ENCODE assay signal across 27 cellular contexts in genomic region chr3:16354291-16354690, GRCh38.
DNase-seq lines count a peak whose midpoint lies in the region; ATAC-seq and TF ChIP-seq lines count a peak whose summit lies in the region.
"Had no signal": no experiment of that assay in that cellular context is flagged by ENCODE, and none has a peak within 500 bp of the region (broad histone marks: within the 10 kb centered on the region; RNA-seq: fewer than 3 reads in every experiment).

No MANE protein-coding gene starts in this region.

- no peak for DNase-seq in activated CD4-positive, alpha-beta T cell treated with anti-CD3 and anti-CD28 coated beads for 36 hours
- DNase-seq in activated CD4-positive, alpha-beta T cell treated with anti-CD3 and anti-CD28 coated beads for 1 hour: no peak
- DNase-seq in CD4-positive, alpha-beta memory T cell: no peak
- no peak for DNase-seq in activated CD8-positive, alpha-beta T cell treated with anti-CD3 and anti-CD28 coated beads, Interleukin-2, amount 10 ng/mL, durations not matched to agents 7 days and 5 days
- DNase-seq in naive thymus-derived CD8-positive, alpha-beta T cell: no peak
- DNase-seq in GM13976 (ENCODE audit: low spot score) (no peak), HuH-7 (ENCODE audit: low spot score) (no peak), NCI-H1694 treated with DMSO at 0.1 percent for 48 hours (lab: John Stamatoyannopoulos, UW) (no peak)
- DNase-seq: cerebellar nuclear complex; foreskin melanocyte; GM23248; heart right ventricle; kidney; left ventricle myocardium superior; mesendoderm; right lobe of liver; SHP77; spleen; stimulated activated CD4-positive, alpha-beta T cell treated with anti-CD3 and anti-CD28 coated beads, Interleukin-2, amount 100 ng/mL, for 48 hours; substantia nigra had no signal

- POLR2A ChIA-PET in activated CD4-positive, alpha-beta T cell treated with anti-CD3 and anti-CD28 coated beads for 36 hours (lab: Charles Lee): no interaction called here
- POLR2A ChIA-PET in CD4-positive, alpha-beta memory T cell (lab: Charles Lee; ENCODE audit: partially characterized antibody): interaction anchor here (1.5 kb wide), 2 partner anchors 14 to 68 kb away, joined by 3 to 4 read pairs; no protein-coding TSS in a partner anchor
- POLR2A ChIA-PET in activated CD8-positive, alpha-beta T cell treated with anti-CD3 and anti-CD28 coated beads, Interleukin-2, amount 10 ng/mL, durations not matched to agents 7 days and 5 days (lab: Charles Lee): no interaction called here
- POLR2A ChIA-PET in naive thymus-derived CD8-positive, alpha-beta T cell (lab: Charles Lee): interaction anchor here (1.8 kb wide), 1 partner anchor 10 kb away, joined by 6 read pairs; no protein-coding TSS in a partner anchor

- no peaks in the 10 kb centered on the region for H3K27me3 Mint-ChIP-seq in activated CD4-positive, alpha-beta T cell treated with anti-CD3 and anti-CD28 coated beads for 36 hours
- no peaks in the 10 kb centered on the region for H3K27me3 Mint-ChIP-seq in CD4-positive, alpha-beta memory T cell
- H3K27me3 Mint-ChIP-seq in activated CD8-positive, alpha-beta T cell treated with anti-CD3 and anti-CD28 coated beads, Interleukin-2, amount 10 ng/mL, durations not matched to agents 7 days and 5 days (ENCODE audit: low read depth): no peaks in the 10 kb centered on the region
- H3K27me3 Mint-ChIP-seq in naive thymus-derived CD8-positive, alpha-beta T cell: no peaks in the 10 kb centered on the region
- H3K27me3 Mint-ChIP-seq: IgD-negative memory B cell, type B pancreatic cell had no signal

- in situ Hi-C loops in GM13976 (cut with MboI; ENCODE audit: low sequenced_read_pairs, unreplicated experiment): no loop called here

- H3K4me3 Mint-ChIP-seq in activated CD4-positive, alpha-beta T cell treated with anti-CD3 and anti-CD28 coated beads for 36 hours: no peak overlapping the region
- H3K4me3 Mint-ChIP-seq in CD4-positive, alpha-beta memory T cell: no peak overlapping the region
- H3K4me3 Mint-ChIP-seq in activated CD8-positive, alpha-beta T cell treated with anti-CD3 and anti-CD28 coated beads, Interleukin-2, amount 10 ng/mL, durations not matched to agents 7 days and 5 days: no peak overlapping the region
- no peak overlapping the region for H3K4me3 Mint-ChIP-seq in naive thymus-derived CD8-positive, alpha-beta T cell
- H3K4me3 Mint-ChIP-seq: IgD-negative memory B cell, type B pancreatic cell had no signal

- peaks cover 54% of the 10 kb centered on the region for H3K36me3 Mint-ChIP-seq in activated CD4-positive, alpha-beta T cell treated with anti-CD3 and anti-CD28 coated beads for 36 hours (ENCODE audit: low read depth)
- H3K36me3 Mint-ChIP-seq in CD4-positive, alpha-beta memory T cell: peaks cover 40 to 70% of the 10 kb centered on the region in 2 donors
- peaks cover 60% of the 10 kb centered on the region for H3K36me3 Mint-ChIP-seq in activated CD8-positive, alpha-beta T cell treated with anti-CD3 and anti-CD28 coated beads, Interleukin-2, amount 10 ng/mL, durations not matched to agents 7 days and 5 days (ENCODE audit: low read depth)
- peaks cover 10 to 73% (median 25%) of the 10 kb centered on the region in 3 donors for H3K36me3 Mint-ChIP-seq in naive thymus-derived CD8-positive, alpha-beta T cell

- H3K27ac Mint-ChIP-seq in activated CD4-positive, alpha-beta T cell treated with anti-CD3 and anti-CD28 coated beads for 36 hours: peak overlapping the region; percentile 13
- peak overlapping the region in 5 of 7 donors; percentile 48 to 78 (median 59) for H3K27ac Mint-ChIP-seq in CD4-positive, alpha-beta memory T cell
- peak overlapping the region; percentile 26 for H3K27ac Mint-ChIP-seq in activated CD8-positive, alpha-beta T cell treated with anti-CD3 and anti-CD28 coated beads, Interleukin-2, amount 10 ng/mL, durations not matched to agents 7 days and 5 days
- peak overlapping the region; percentile 22 to 93 (median 68) for H3K27ac Mint-ChIP-seq in naive thymus-derived CD8-positive, alpha-beta T cell
- H3K27ac Mint-ChIP-seq: activated T-helper 2 cell treated with anti-CD3 and anti-CD28 coated beads, Interferon-gamma antibody, Interleukin-2, Interleukin-4, amounts not matched to agents 10 μg/mL and 5 μg/mL and 100 μg/mL, durations not matched to agents 14 hours and 24 hours and 36 hours; IgD-negative memory B cell; progenitor cell of endocrine pancreas; type B pancreatic cell had no signal

- H3K27me3 ChIP-seq in CD4-positive, alpha-beta memory T cell (ENCODE audit: insufficient read depth, low read length): no peaks in the 10 kb centered on the region
- H3K27me3 ChIP-seq: BLaER1 treated with 17β-estradiol and CSF1 and Interleukin-3, amounts not matched to agents 10 nM and 100 nM; heart right ventricle; neutrophil; right lobe of liver; spleen had no signal

- H3K9me3 Mint-ChIP-seq in activated CD4-positive, alpha-beta T cell treated with anti-CD3 and anti-CD28 coated beads for 36 hours (ENCODE audit: low read depth): no peaks in the 10 kb centered on the region
- peaks cover 0 to 3% (median 0%) of the 10 kb centered on the region in 8 donors for H3K9me3 Mint-ChIP-seq in CD4-positive, alpha-beta memory T cell
- H3K9me3 Mint-ChIP-seq in activated CD8-positive, alpha-beta T cell treated with anti-CD3 and anti-CD28 coated beads, Interleukin-2, amount 10 ng/mL, durations not matched to agents 7 days and 5 days (ENCODE audit: insufficient read depth): no peaks in the 10 kb centered on the region
- no peaks in the 10 kb centered on the region for H3K9me3 Mint-ChIP-seq in naive thymus-derived CD8-positive, alpha-beta T cell
- H3K9me3 Mint-ChIP-seq: activated T-helper 2 cell treated with anti-CD3 and anti-CD28 coated beads, Interferon-gamma antibody, Interleukin-2, Interleukin-4, amounts not matched to agents 10 μg/mL and 5 μg/mL and 100 μg/mL, durations not matched to agents 14 hours and 24 hours and 36 hours; IgD-negative memory B cell had no signal

- no peak for TF ChIP-seq CTCF in GM13976 (IDR thresholded peaks at IDR 0.05; ENCODE audit: borderline replicate concordance, control extremely low read depth, extremely low read depth, insufficient read depth, missing control alignments)

- no peak for ATAC-seq in activated CD4-positive, alpha-beta T cell treated with anti-CD3 and anti-CD28 coated beads for 36 hours
- no peak for ATAC-seq in activated CD8-positive, alpha-beta T cell treated with anti-CD3 and anti-CD28 coated beads, Interleukin-2, amount 10 ng/mL, durations not matched to agents 7 days and 5 days
- ATAC-seq in naive thymus-derived CD8-positive, alpha-beta T cell: no peak
- ATAC-seq: heart right ventricle, left ventricle myocardium superior, right lobe of liver had no signal

- no peak overlapping the region for H3K4me3 ChIP-seq in CD4-positive, alpha-beta memory T cell (ENCODE audit: low read length in 2 of 2)
- H3K4me3 ChIP-seq: BLaER1 treated with 17β-estradiol and CSF1 and Interleukin-3, amounts not matched to agents 10 nM and 100 nM; GM23248; heart right ventricle; right lobe of liver; spleen had no signal

- intact Hi-C loops in activated CD4-positive, alpha-beta T cell treated with anti-CD3 and anti-CD28 coated beads for 36 hours (cut with DNase I, micrococcal nuclease): no loop called here
- intact Hi-C loops in CD4-positive, alpha-beta memory T cell (cut with micrococcal nuclease): no loop called here

- H3K9me3 ChIP-seq in CD4-positive, alpha-beta memory T cell (ENCODE audit: control insufficient read depth in 1 of 2, low read length in 2 of 2): no peaks in the 10 kb centered on the region
- H3K9me3 ChIP-seq: neutrophil, right lobe of liver, spleen had no signal

- H3K36me3 ChIP-seq in CD4-positive, alpha-beta memory T cell (ENCODE audit: insufficient read depth, low read length): peaks cover 13% of the 10 kb centered on the region
- H3K36me3 ChIP-seq: neutrophil, right lobe of liver had no signal

- CTCF ChIA-PET in activated CD4-positive, alpha-beta T cell treated with anti-CD3 and anti-CD28 coated beads for 36 hours (lab: Charles Lee): no interaction called here
- CTCF ChIA-PET in CD4-positive, alpha-beta memory T cell (lab: Charles Lee; ENCODE audit: partially characterized antibody): no interaction called here
- CTCF ChIA-PET in activated CD8-positive, alpha-beta T cell treated with anti-CD3 and anti-CD28 coated beads, Interleukin-2, amount 10 ng/mL, durations not matched to agents 7 days and 5 days (lab: Charles Lee): interaction anchor here (1.6 to 1.8 kb wide), 2 partner anchors 10 to 63 kb away, joined by 3 read pairs; no protein-coding TSS in a partner anchor

- H3K4me1 ChIP-seq in CD4-positive, alpha-beta memory T cell (ENCODE audit: insufficient read depth, low read length): no peaks in the 10 kb centered on the region

- no peak overlapping the region for H3K27ac ChIP-seq in CD4-positive, alpha-beta memory T cell (ENCODE audit: low read depth, low read length)
- H3K27ac ChIP-seq: 22Rv1; BLaER1 treated with 17β-estradiol and CSF1 and Interleukin-3, amounts not matched to agents 10 nM and 100 nM; GM23248; heart right ventricle; neutrophil; right lobe of liver; spleen had no signal

- H3K4me1 Mint-ChIP-seq in activated CD4-positive, alpha-beta T cell treated with anti-CD3 and anti-CD28 coated beads for 36 hours: peaks cover 33% of the 10 kb centered on the region
- peaks cover 8 to 24% (median 13%) of the 10 kb centered on the region in 4 donors for H3K4me1 Mint-ChIP-seq in CD4-positive, alpha-beta memory T cell
- peaks cover 5% of the 10 kb centered on the region for H3K4me1 Mint-ChIP-seq in activated CD8-positive, alpha-beta T cell treated with anti-CD3 and anti-CD28 coated beads, Interleukin-2, amount 10 ng/mL, durations not matched to agents 7 days and 5 days (ENCODE audit: low read depth)
- peaks cover 18 to 67% (median 49%) of the 10 kb centered on the region in 4 donors for H3K4me1 Mint-ChIP-seq in naive thymus-derived CD8-positive, alpha-beta T cell

Comparison
In these comparisons a context has a peak if more than half of its experiments do, and no peak if none do; other contexts are left out.
1. H3K27ac Mint-ChIP-seq: peak in every context shown above with its lines; median percentile 68 in naive thymus-derived CD8-positive, alpha-beta T cell; 59 in CD4-positive, alpha-beta memory T cell; 26 in activated CD8-positive, alpha-beta T cell treated with anti-CD3 and anti-CD28 coated beads, Interleukin-2, amount 10 ng/mL, durations not matched to agents 7 days and 5 days; 13 in activated CD4-positive, alpha-beta T cell treated with anti-CD3 and anti-CD28 coated beads for 36 hours.
2. POLR2A ChIA-PET loops: an anchor here in CD4-positive, alpha-beta memory T cell (1.5 kb wide) and naive thymus-derived CD8-positive, alpha-beta T cell (1.8 kb wide); none called in activated CD4-positive, alpha-beta T cell treated with anti-CD3 and anti-CD28 coated beads for 36 hours and activated CD8-positive, alpha-beta T cell treated with anti-CD3 and anti-CD28 coated beads, Interleukin-2, amount 10 ng/mL, durations not matched to agents 7 days and 5 days.